Comparison of ENCODE assay signal across 8 cellular contexts in the genomic region with DNA sequence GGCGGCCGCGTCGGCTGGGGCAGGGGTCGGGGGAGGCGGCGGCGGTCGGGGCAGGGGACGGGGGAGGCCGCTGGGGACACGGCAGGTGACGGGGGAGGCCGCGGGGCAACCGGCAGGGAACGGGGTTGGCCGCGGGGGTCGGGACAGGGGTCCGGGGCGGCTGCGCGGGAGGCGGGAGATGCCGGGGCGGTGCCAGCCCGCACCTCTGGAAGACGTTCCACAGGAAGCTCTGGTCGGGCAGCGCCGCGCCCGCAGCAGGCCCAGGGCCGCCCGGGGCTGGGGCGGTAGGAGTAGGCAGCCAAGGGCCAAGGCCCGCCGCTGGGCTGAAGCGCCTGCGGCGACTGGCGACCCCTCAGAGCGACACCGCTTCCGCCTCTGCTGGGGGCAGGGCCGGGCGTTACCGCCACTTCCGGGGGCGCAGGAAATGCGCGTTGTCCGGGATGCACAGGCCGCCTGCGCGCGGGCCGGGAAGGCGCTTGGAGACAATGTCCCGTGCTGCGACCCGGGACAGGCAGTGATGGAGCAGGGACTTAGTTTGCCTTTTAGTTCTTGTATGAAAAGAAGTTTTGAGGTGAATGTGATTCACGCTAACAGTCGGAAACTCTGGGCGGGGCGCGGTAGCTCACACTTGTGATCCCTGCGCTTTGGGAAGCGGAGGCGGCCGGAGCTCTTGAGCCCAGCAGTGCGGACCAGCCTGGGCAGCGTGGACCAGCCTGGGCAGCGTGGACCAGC.
DNase-seq lines count a peak whose midpoint lies in the region; ATAC-seq and TF ChIP-seq lines count a peak whose summit lies in the region.

No MANE protein-coding gene starts in this region.

- peak overlapping the region; percentile 18 for H2BK12ac ChIP-seq in trophoblast cell (ENCODE audit: low read length)

- peaks cover 0 to 8% (median 0%) of the 10 kb centered on the region in 12 donors for H3K4me1 ChIP-seq in heart left ventricle
- H3K4me1 ChIP-seq in trophoblast cell (ENCODE audit: control insufficient read depth in 1 of 2, insufficient read depth in 2 of 2, low read length in 2 of 2): peaks cover 0 to 3% of the 10 kb centered on the region in 2 experiments
- peaks cover 0 to 14% (median 2%) of the 10 kb centered on the region in 4 donors for H3K4me1 ChIP-seq in transverse colon

- H4K91ac ChIP-seq in trophoblast cell (ENCODE audit: low read depth, low read length): peak overlapping the region; percentile 86

- peak overlapping the region; percentile 61 for H2AFZ ChIP-seq in trophoblast cell (ENCODE audit: insufficient read depth, low read length, poor library complexity)

- peak overlapping the region; percentile 74 for H3K4me2 ChIP-seq in trophoblast cell (ENCODE audit: low read length)

- POLR2A ChIA-PET in activated naive CD8-positive, alpha-beta T cell treated with anti-CD3 and anti-CD28 coated beads, Interleukin-2, amount 10 ng/mL, durations not matched to agents 7 days and 5 days (lab: Charles Lee): interaction anchor here (0.8 to 1.0 kb wide), 3 partner anchors 12 to 247 kb away, joined by 3 to 4 read pairs (median 3); no protein-coding TSS in a partner anchor

- peak; percentile 76 for DNase-seq in EH (ENCODE audit: low read depth)
- peak; percentile 21 for DNase-seq in LNCaP clone FGC (ENCODE audit: low read depth)
- DNase-seq in SK-N-DZ (ENCODE audit: low spot score): peak; percentile 85
- DNase-seq in activated naive CD8-positive, alpha-beta T cell treated with anti-CD3 and anti-CD28 coated beads, Interleukin-2, amount 10 ng/mL, durations not matched to agents 7 days and 5 days: peak; percentile 89
- DNase-seq in heart left ventricle: peak; percentile 85 to 91 (median 88)
- DNase-seq in trophoblast cell: peak; percentile 38 to 58
- DNase-seq in transverse colon: peak; percentile 85

- peak in 1 of 2 donors; percentile 78 for TF ChIP-seq POLR2A in heart left ventricle (IDR thresholded peaks at IDR 0.05)
- peak; percentile 80 for TF ChIP-seq POLR2A in transverse colon (IDR thresholded peaks at IDR 0.05)

- in situ Hi-C loops in transverse colon (cut with MboI; ENCODE audit: low pct_ligation_motif_present in 1 of 4, low pct_unique_long_range_greater_than_20kb in 1 of 4, low sequenced_read_pairs in 3 of 4): loop anchor here (25.0 kb wide), 4 partner anchors 146 to 446 kb away; no protein-coding TSS in a partner anchor

- H3K4me3 ChIP-seq in LNCaP clone FGC (ENCODE audit: low read depth, low read length): peak overlapping the region; percentile 72
- H3K4me3 ChIP-seq in heart left ventricle: peak overlapping the region; percentile 54 to 94 (median 76)
- H3K4me3 ChIP-seq in trophoblast cell (ENCODE audit: low read depth, low read length): peak overlapping the region; percentile 86
- peak overlapping the region; percentile 66 to 90 (median 87) for H3K4me3 ChIP-seq in transverse colon

- peaks cover 7% of the 10 kb centered on the region for H3K79me1 ChIP-seq in trophoblast cell (ENCODE audit: low read length)

- intact Hi-C loops in heart left ventricle (cut with DNase I): loop anchor here in 2 of 10 donors (5.0 to 10.0 kb wide), 2 partner anchors 111 to 139 kb away; partner anchors contain the start of gene LPCAT1 (in 1 of the 2)
- intact Hi-C loops in transverse colon (cut with DNase I; ENCODE audit: low total_unique reads): no loop called here

- TF ChIP-seq CTCF in LNCaP clone FGC (IDR thresholded peaks at IDR 0.05; ENCODE audit: control insufficient read depth, extremely low read depth, insufficient read depth): no peak
- no peak for TF ChIP-seq CTCF in heart left ventricle (IDR thresholded peaks at IDR 0.05)
- TF ChIP-seq CTCF in transverse colon (IDR thresholded peaks at IDR 0.05): no peak

- H3K9ac ChIP-seq in trophoblast cell (ENCODE audit: low read length): peak overlapping the region; percentile 58

- H3K27me3 Mint-ChIP-seq in activated naive CD8-positive, alpha-beta T cell treated with anti-CD3 and anti-CD28 coated beads, Interleukin-2, amount 10 ng/mL, durations not matched to agents 7 days and 5 days: peaks cover 3% of the 10 kb centered on the region

- peak overlapping the region; percentile 68 for H3K14ac ChIP-seq in trophoblast cell (ENCODE audit: low read length)

- WGBS in heart left ventricle, 4 donors: 1 to 3% (median 2%) methylated on average over 25 to 75 of the region's 75 CpGs
- no CpG with 5 or more reads among the region's 75 CpGs for WGBS in trophoblast cell (ENCODE audit: extremely low coverage, insufficient coverage, insufficient read length)
- WGBS in transverse colon (ENCODE audit: low coverage in 1 of 2), 2 donors: 0% methylated on average over 17 of the region's 75 CpGs; no CpG with 5 or more reads in 1 of the 2 donors

- H3K9me3 ChIP-seq in heart left ventricle (no peaks in the 10 kb centered on the region), trophoblast cell (ENCODE audit: insufficient read depth, low read depth, low read length) (no peaks in the 10 kb centered on the region), transverse colon (no peaks in the 10 kb centered on the region)

- peak overlapping the region; percentile 99 for H4K12ac ChIP-seq in trophoblast cell (ENCODE audit: low read depth, low read length)

- peak; percentile 94 for ATAC-seq in GM21825 (IDR thresholded peaks at IDR 0.05; ENCODE audit: unreplicated experiment)
- peak; percentile 95 for ATAC-seq in activated naive CD8-positive, alpha-beta T cell treated with anti-CD3 and anti-CD28 coated beads, Interleukin-2, amount 10 ng/mL, durations not matched to agents 7 days and 5 days (ENCODE audit: low read depth)
- peak; percentile 94 to 99 (median 98) for ATAC-seq in heart left ventricle

- H2BK5ac ChIP-seq in trophoblast cell (ENCODE audit: low read depth, low read length, poor library complexity): no peak overlapping the region

- H2BK120ac ChIP-seq in trophoblast cell (ENCODE audit: insufficient read depth, low read length, poor library complexity): peak overlapping the region; percentile 68

- peaks cover 20% of the 10 kb centered on the region for H3K4me1 Mint-ChIP-seq in activated naive CD8-positive, alpha-beta T cell treated with anti-CD3 and anti-CD28 coated beads, Interleukin-2, amount 10 ng/mL, durations not matched to agents 7 days and 5 days

- TF ChIP-seq EP300 in transverse colon (IDR thresholded peaks at IDR 0.05; ENCODE audit: low read depth): no peak

- H3K27me3 ChIP-seq in heart left ventricle (peaks cover 0 to 3% (median 0%) of the 10 kb centered on the region in 9 donors), trophoblast cell (ENCODE audit: insufficient read depth, low read length) (no peaks in the 10 kb centered on the region), transverse colon (no peaks in the 10 kb centered on the region)

- H3K79me2 ChIP-seq in trophoblast cell (ENCODE audit: control insufficient read depth, insufficient read depth, low read length, poor library complexity): peaks cover 5% of the 10 kb centered on the region

- H3K27ac Mint-ChIP-seq in activated naive CD8-positive, alpha-beta T cell treated with anti-CD3 and anti-CD28 coated beads, Interleukin-2, amount 10 ng/mL, durations not matched to agents 7 days and 5 days: peak overlapping the region; percentile 88

- peaks cover 9% of the 10 kb centered on the region for H3K36me3 Mint-ChIP-seq in activated naive CD8-positive, alpha-beta T cell treated with anti-CD3 and anti-CD28 coated beads, Interleukin-2, amount 10 ng/mL, durations not matched to agents 7 days and 5 days

- H3K18ac ChIP-seq in trophoblast cell (ENCODE audit: low read length): peak overlapping the region; percentile 84

- H3K4ac ChIP-seq in trophoblast cell (ENCODE audit: low read depth, low read length): peak overlapping the region; percentile 93

- peak overlapping the region; percentile 100 for H4K8ac ChIP-seq in trophoblast cell (ENCODE audit: low read depth, low read length)

- H3K27ac ChIP-seq in heart left ventricle (peak overlapping the region; percentile 36 to 92 (median 84)), trophoblast cell (ENCODE audit: low read depth, low read length) (no peak overlapping the region), transverse colon (peak overlapping the region; percentile 80 to 94 (median 90))

- H3K36me3 ChIP-seq in heart left ventricle (peaks cover 0 to 7% (median 0%) of the 10 kb centered on the region in 9 donors), trophoblast cell (ENCODE audit: control insufficient read depth in 1 of 2, insufficient read depth in 2 of 2, low read length in 2 of 2) (no peaks in the 10 kb centered on the region), transverse colon (no peaks in the 10 kb centered on the region)

- H3K4me3 Mint-ChIP-seq in activated naive CD8-positive, alpha-beta T cell treated with anti-CD3 and anti-CD28 coated beads, Interleukin-2, amount 10 ng/mL, durations not matched to agents 7 days and 5 days: peak overlapping the region; percentile 90

- H3K23ac ChIP-seq in trophoblast cell (ENCODE audit: low read length): no peak overlapping the region

- H2AK5ac ChIP-seq in trophoblast cell (ENCODE audit: low read length): peak overlapping the region; percentile 60

- no peaks in the 10 kb centered on the region for H3K9me3 Mint-ChIP-seq in activated naive CD8-positive, alpha-beta T cell treated with anti-CD3 and anti-CD28 coated beads, Interleukin-2, amount 10 ng/mL, durations not matched to agents 7 days and 5 days

Comparison
In these comparisons a context has a peak if more than half of its experiments do, and no peak if none do; other contexts are left out.
1. DNase-seq: peak in every context shown above with its lines; median percentile 89 in activated naive CD8-positive, alpha-beta T cell treated with anti-CD3 and anti-CD28 coated beads, Interleukin-2, amount 10 ng/mL, durations not matched to agents 7 days and 5 days; 88 in heart left ventricle; 85 in SK-N-DZ; 85 in transverse colon; 76 in EH; 48 in trophoblast cell; 21 in LNCaP clone FGC.